26 cellular contexts compared by ENCODE assay signal in genomic region chr2:241593271-241593670, GRCh38.
"Had no signal": no experiment of that assay in that cellular context is flagged by ENCODE, and none has a peak within 500 bp of the region (broad histone marks: within the 10 kb centered on the region; RNA-seq: fewer than 3 reads in every experiment).

No MANE protein-coding gene starts in this region.

- H3K4me1 ChIP-seq: colonic mucosa, esophagus squamous epithelium, heart right ventricle, left lung, lower lobe of right lung had no signal

- FAIRE-seq: endometrium, islet of Langerhans, keratinocyte had no signal

- ATAC-seq: effector memory CD8-positive, alpha-beta T cell; esophagus mucosa; gastrocnemius medialis; heart right ventricle; left cardiac atrium; left lung; left ventricle myocardium superior had no signal

- H3K4me3 ChIP-seq: colonic mucosa, dorsolateral prefrontal cortex, esophagus squamous epithelium, gastrocnemius medialis, heart right ventricle, left lung, lower lobe of right lung had no signal

- DNase-seq: colonic mucosa; dermis blood vessel endothelial cell; effector CD8-positive, alpha-beta T cell; effector memory CD8-positive, alpha-beta T cell; endodermal cell; erythroblast; esophagus squamous epithelium; foreskin fibroblast; foreskin melanocyte; gastrocnemius medialis; glutamatergic neuron; head of caudate nucleus; heart right ventricle; hippocampal formation; left cardiac atrium; left lung; left ventricle myocardium superior; lower lobe of right lung; mesendoderm; midbrain had no signal

- H3K9me3 ChIP-seq: colonic mucosa, gastrocnemius medialis, lower lobe of right lung had no signal

- H3K27ac ChIP-seq: colonic mucosa, dorsolateral prefrontal cortex, epithelial cell of prostate, esophagus squamous epithelium, gastrocnemius medialis, heart right ventricle, left lung, lower lobe of right lung had no signal

- H3K27me3 ChIP-seq: colonic mucosa, dorsolateral prefrontal cortex, esophagus squamous epithelium, gastrocnemius medialis, heart right ventricle, left lung had no signal
